Comparison of ENCODE assay signal across 1 cellular context in genomic region chr2:72894466-72894865, GRCh38.
A peak's percentile ranks its signal among the peaks of the same experiment; 100 is the strongest.
TF ChIP-seq lines count a peak whose summit lies in the region.

No MANE protein-coding gene starts in this region.

TF ChIP-seq in GM12878, 131 proteins besides CTCF, POLR2A, EP300 and RAD21:
- TF ChIP-seq SMC3 (IDR thresholded peaks at IDR 0.05; ENCODE audit: borderline replicate concordance, low read length) (no peak), PAX5 (IDR thresholded peaks at IDR 0.05; ENCODE audit: borderline replicate concordance, low read depth, low read length) (peak; percentile 80; the same call in 1 of the 2 replicates)
